ENCODE assay signal across 1 cellular context in the genomic region with DNA sequence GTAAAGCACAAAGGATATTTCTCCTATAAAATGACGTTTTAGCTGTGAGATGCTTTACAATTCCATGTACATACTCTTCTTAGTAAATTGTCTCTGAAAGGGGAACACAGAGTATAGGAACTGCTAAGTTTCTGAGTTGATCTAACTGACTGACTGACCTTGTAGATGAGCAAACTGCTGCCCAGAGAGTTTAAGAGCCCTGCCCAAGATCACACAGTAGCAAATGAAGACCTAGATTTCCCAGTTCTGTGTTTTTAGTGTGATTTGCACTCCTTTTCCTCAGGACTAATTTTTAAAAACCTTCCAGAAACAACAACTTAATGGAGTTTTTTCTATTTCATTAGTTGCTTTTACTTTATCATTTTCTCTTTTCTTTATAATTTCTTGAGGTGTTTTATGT.
TF ChIP-seq lines count a peak whose summit lies in the region.

No MANE protein-coding gene starts in this region.

TF ChIP-seq in GM23338, 12 proteins besides CTCF, POLR2A, EP300 and RAD21 (continued from another document):
- TF ChIP-seq ETS1 (IDR thresholded peaks at IDR 0.05) (no peak), NANOG (IDR thresholded peaks at IDR 0.05; ENCODE audit: borderline replicate concordance) (no peak)
